8 cellular contexts compared by ENCODE assay signal in the genomic region with DNA sequence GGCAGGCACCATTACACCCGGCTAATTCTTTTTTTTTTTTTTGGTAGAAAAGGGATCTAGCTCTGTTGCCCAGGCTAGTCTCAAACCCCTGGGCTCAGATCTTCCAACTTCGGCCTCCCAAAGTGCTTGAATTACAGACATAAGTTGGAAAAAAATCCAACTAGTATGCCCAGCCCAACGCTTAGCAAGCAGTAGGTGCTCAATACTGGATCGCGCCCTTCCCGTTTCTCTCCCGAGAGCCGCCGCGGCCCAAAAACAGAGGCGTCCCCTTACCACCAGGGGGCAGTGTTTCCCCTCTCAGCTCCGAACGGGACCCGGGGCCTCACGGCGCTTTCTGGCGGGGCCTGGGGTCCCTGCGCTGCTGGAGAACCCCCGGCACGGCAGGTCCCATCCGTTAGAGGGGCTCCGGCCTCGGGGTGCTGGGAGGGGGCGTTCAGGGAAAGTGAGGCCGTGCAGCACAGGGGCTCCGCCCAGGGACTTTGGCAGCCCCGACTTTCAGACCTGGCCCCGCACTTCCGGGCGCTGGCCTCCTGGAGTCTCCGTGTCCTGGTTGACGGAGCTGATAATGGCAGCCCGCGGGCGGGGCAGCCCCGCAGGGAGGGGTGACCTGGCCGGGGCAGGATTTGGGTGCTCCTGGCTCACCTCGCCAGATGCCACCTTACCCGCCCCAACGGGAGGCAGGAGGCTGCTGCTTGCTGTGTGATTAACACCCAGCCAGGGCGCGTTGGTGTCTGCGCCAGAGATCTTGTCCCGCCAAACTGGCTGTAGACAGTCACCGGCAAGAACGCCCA. TPM values are rescaled to one million over a fixed set of nuclear protein-coding genes. Genes with fewer than 3 reads are reported as not detected.
DNase-seq lines count a peak whose midpoint lies in the region; ATAC-seq and TF ChIP-seq lines count a peak whose summit lies in the region.

No MANE protein-coding gene starts in this region.

- TF ChIP-seq CTCF in foreskin keratinocyte (conservative IDR thresholded peaks at IDR 0.05) (peak; percentile 95), neural progenitor cell (IDR thresholded peaks at IDR 0.05) (peak; percentile 94)

- DNase-seq in AML-193 (lab: John Stamatoyannopoulos, UW) = peak; percentile 44 to 57
- peak; percentile 77 for DNase-seq in GM19238 (ENCODE audit: insufficient read length, low spot score)
- DNase-seq in activated effector memory CD4-positive, alpha-beta T cell treated with Interleukin-2 at 50 U/mL for 16 hours = peak; percentile 78
- peak in 1 of 2 donors; percentile 53 for DNase-seq in foreskin keratinocyte
- peak; percentile 94 for DNase-seq in neural progenitor cell (ENCODE audit: low spot score)

- no peak overlapping the region for H3K27ac Mint-ChIP-seq in neural progenitor cell

- H3K27me3 Mint-ChIP-seq in neural progenitor cell (ENCODE audit: insufficient read depth, low read depth) = peaks cover 12% of the 10 kb centered on the region

- H3K4me1 Mint-ChIP-seq in neural progenitor cell = peaks cover 4% of the 10 kb centered on the region

- H3K4me3 Mint-ChIP-seq in neural progenitor cell = peak overlapping the region; percentile 59

- H3K4me3 ChIP-seq in neural progenitor cell (peak overlapping the region; percentile 60), stomach smooth muscle (ENCODE audit: low read length in 2 of 2) (peak overlapping the region; percentile 70 to 74)

- H3K4me2 ChIP-seq in neural progenitor cell = peak overlapping the region; percentile 82

- peak overlapping the region; percentile 92 for H2AFZ ChIP-seq in neural progenitor cell (replicated peaks)

- H4K20me1 ChIP-seq in neural progenitor cell (ENCODE audit: low read depth) = no peaks in the 10 kb centered on the region

- no peaks in the 10 kb centered on the region for H3K36me3 Mint-ChIP-seq in neural progenitor cell

- TF ChIP-seq POLR2A in Raji (IDR thresholded peaks at IDR 0.05; ENCODE audit: insufficient read depth, low read depth, low read length) = 0 out of 2 replicates have a peak, but pooled peaks have one; percentile 37

- no peaks in the 10 kb centered on the region for H3K36me3 ChIP-seq in KOPT-K1 (ENCODE audit: insufficient read depth, low read length)
- no peaks in the 10 kb centered on the region for H3K36me3 ChIP-seq in neural progenitor cell
- H3K36me3 ChIP-seq in stomach smooth muscle (ENCODE audit: control insufficient read depth in 2 of 2, insufficient read depth in 2 of 2, low read length in 2 of 2) = no peaks in the 10 kb centered on the region

- H3K9ac ChIP-seq in neural progenitor cell (no peak overlapping the region), stomach smooth muscle (ENCODE audit: low read length in 2 of 2) (peak overlapping the region; percentile 70 to 78)

- no peaks in the 10 kb centered on the region for H3K9me3 Mint-ChIP-seq in neural progenitor cell

- H3F3A ChIP-seq in neural progenitor cell (ENCODE audit: low read depth) = no peaks in the 10 kb centered on the region

- no peaks in the 10 kb centered on the region for H3K9me3 ChIP-seq in KOPT-K1 (ENCODE audit: insufficient read depth, low read length, poor library complexity, severe bottlenecking)
- no peaks in the 10 kb centered on the region for H3K9me3 ChIP-seq in neural progenitor cell (ENCODE audit: low read depth)
- H3K9me3 ChIP-seq in stomach smooth muscle (ENCODE audit: control insufficient read depth in 2 of 2, low read length in 2 of 2) = no peaks in the 10 kb centered on the region

- peaks cover 5% of the 10 kb centered on the region for H3K27me3 ChIP-seq in foreskin keratinocyte
- H3K27me3 ChIP-seq in neural progenitor cell = peaks cover 5% of the 10 kb centered on the region
- H3K27me3 ChIP-seq in stomach smooth muscle (ENCODE audit: control insufficient read depth in 1 of 2, insufficient read depth in 2 of 2, low read length in 2 of 2) = peaks cover 0 to 3% of the 10 kb centered on the region in 2 donors

- H3K79me2 ChIP-seq in neural progenitor cell (ENCODE audit: low read depth) = no peaks in the 10 kb centered on the region

- H3K4me1 ChIP-seq in foreskin keratinocyte (no peaks in the 10 kb centered on the region), neural progenitor cell (no peaks in the 10 kb centered on the region), stomach smooth muscle (ENCODE audit: control insufficient read depth, insufficient read depth, low read length) (peaks cover 10% of the 10 kb centered on the region)

- peak; percentile 63 for ATAC-seq in foreskin keratinocyte

- H3K27ac ChIP-seq in KOPT-K1 (ENCODE audit: low read depth, low read length, poor library complexity, severe bottlenecking) = peak overlapping the region; percentile 43
- no peak overlapping the region for H3K27ac ChIP-seq in foreskin keratinocyte
- no peak overlapping the region for H3K27ac ChIP-seq in neural progenitor cell
- H3K27ac ChIP-seq in stomach smooth muscle (ENCODE audit: low read length) = no peak overlapping the region

RNA-seq across cellular contexts. Expression of a gene that starts 15.2 kb away (rescaled TPM):
- total RNA-seq in foreskin keratinocyte (5.2 and 7.1 TPM in 2 replicates), neural progenitor cell (ENCODE audit: low replicate concordance) (2.3 and 2.9 TPM in 2 replicates)
- 5.4 and 7.7 TPM in 2 replicates for polyA plus RNA-seq in foreskin keratinocyte
